Comparison of ENCODE assay signal across 7 cellular contexts in the genomic region with DNA sequence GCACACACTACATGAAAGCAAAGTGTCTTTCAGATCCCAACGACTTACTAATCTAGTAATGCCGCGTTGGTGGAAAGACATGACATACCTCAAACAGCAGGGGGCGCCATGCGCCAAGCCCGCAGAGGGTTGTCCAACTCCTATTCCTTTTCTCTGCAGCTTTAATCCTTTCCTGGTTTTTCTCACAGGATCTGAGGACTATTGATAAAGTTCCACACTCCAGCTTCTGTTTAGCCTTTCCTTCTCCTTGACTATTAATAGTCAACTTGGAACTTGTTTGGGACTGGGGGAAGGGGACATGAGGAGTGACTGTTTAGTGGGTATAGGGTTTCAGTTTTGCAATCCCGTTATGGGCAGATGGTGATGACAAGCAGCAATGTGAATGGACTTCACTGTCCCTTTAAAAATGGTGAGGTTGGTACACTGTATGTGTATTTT.
DNase-seq lines count a peak whose midpoint lies in the region; ATAC-seq and TF ChIP-seq lines count a peak whose summit lies in the region.

No MANE protein-coding gene starts in this region.

- DNase-seq in GM13977 (ENCODE audit: low spot score) (peak; percentile 78), NCI-H446 (lab: John Stamatoyannopoulos, UW) (peak; percentile 91 to 95)
- DNase-seq in activated CD4-positive, alpha-beta T cell treated with anti-CD3 and anti-CD28 coated beads for 36 hours, result peak; percentile 87
- DNase-seq in stimulated activated CD4-positive, alpha-beta T cell treated with anti-CD3 and anti-CD28 coated beads, TNF-alpha, amount 100 ng/mL, for 1 hour (ENCODE audit: low read depth in 3 of 3, low spot score in 1 of 3), result peak; percentile 26 to 71 (median 49)

- H3K27ac ChIP-seq in cingulate gyrus (ENCODE audit: low read depth, low read length), result peak overlapping the region; percentile 94
- peak overlapping the region; percentile 12 to 73 for H3K27ac ChIP-seq in liver (ENCODE audit: low read depth in 1 of 2, low read length in 2 of 2)

- H3K9ac ChIP-seq in liver (ENCODE audit: low read depth in 1 of 2, low read length in 2 of 2), result no peak overlapping the region

- no peak overlapping the region for H3K27ac Mint-ChIP-seq in activated CD4-positive, alpha-beta T cell treated with anti-CD3 and anti-CD28 coated beads for 36 hours

- intact Hi-C loops in activated CD4-positive, alpha-beta T cell treated with anti-CD3 and anti-CD28 coated beads for 36 hours (cut with DNase I, micrococcal nuclease), result loop anchor here (1.0 to 5.0 kb wide), 5 partner anchors 80 to 287 kb away; partner anchors contain the start of gene ANKH (in 2 of the 2)

- TF ChIP-seq CTCF in GM13977 (IDR thresholded peaks at IDR 0.05; ENCODE audit: extremely low read depth, insufficient read depth, missing control alignments), result peak; percentile 84
- TF ChIP-seq CTCF in liver (IDR thresholded peaks at IDR 0.05; ENCODE audit: low read depth, low read length, missing input control), result peak; percentile 96

- peaks cover 8 to 27% (median 18%) of the 10 kb centered on the region in 4 donors for H3K4me1 ChIP-seq in liver (ENCODE audit: control insufficient read depth in 4 of 4, insufficient read depth in 4 of 4, low read length in 3 of 4)

- WGBS in liver, result 4% methylated on average over 7 of the region's 7 CpGs

- no peak overlapping the region for H3K4me3 Mint-ChIP-seq in activated CD4-positive, alpha-beta T cell treated with anti-CD3 and anti-CD28 coated beads for 36 hours

- POLR2A ChIA-PET in activated CD4-positive, alpha-beta T cell treated with anti-CD3 and anti-CD28 coated beads for 36 hours (lab: Charles Lee), result no interaction called here

- ATAC-seq in HG03280 (IDR thresholded peaks at IDR 0.05; ENCODE audit: unreplicated experiment), result peak; percentile 49
- peak; percentile 51 for ATAC-seq in activated CD4-positive, alpha-beta T cell treated with anti-CD3 and anti-CD28 coated beads for 36 hours

- H3K36me3 ChIP-seq in liver (ENCODE audit: control insufficient read depth in 4 of 4, insufficient read depth in 3 of 4, low read depth in 1 of 4, low read length in 3 of 4), result peaks cover 0 to 7% (median 0%) of the 10 kb centered on the region in 4 donors

- peaks cover 2% of the 10 kb centered on the region for H3K9me3 Mint-ChIP-seq in activated CD4-positive, alpha-beta T cell treated with anti-CD3 and anti-CD28 coated beads for 36 hours (ENCODE audit: low read depth)

- H3K36me3 Mint-ChIP-seq in activated CD4-positive, alpha-beta T cell treated with anti-CD3 and anti-CD28 coated beads for 36 hours (ENCODE audit: low read depth), result peaks cover 33% of the 10 kb centered on the region

- in situ Hi-C loops in GM13977 (cut with MboI; ENCODE audit: low pct_unique_long_range_greater_than_20kb, low sequenced_read_pairs, unreplicated experiment), result loop anchor here (10.0 kb wide), 1 partner anchor 277 kb away; no protein-coding TSS in a partner anchor

- CTCF ChIA-PET in activated CD4-positive, alpha-beta T cell treated with anti-CD3 and anti-CD28 coated beads for 36 hours (lab: Charles Lee), result interaction anchor here (0.6 to 5.5 kb wide), 32 partner anchors 10 to 288 kb away, joined by 3 to 85 read pairs (median 5); no protein-coding TSS in a partner anchor

- no peaks in the 10 kb centered on the region for H3K27me3 ChIP-seq in liver (ENCODE audit: control insufficient read depth in 4 of 4, insufficient read depth in 4 of 4, low read length in 3 of 4)

- no peaks in the 10 kb centered on the region for H3K9me3 ChIP-seq in liver (ENCODE audit: control insufficient read depth in 4 of 4, low read length in 3 of 4)

- H3K4me3 ChIP-seq in liver (ENCODE audit: low read depth in 1 of 3, low read length in 3 of 3), result no peak overlapping the region

- peaks cover 15% of the 10 kb centered on the region for H3K4me1 Mint-ChIP-seq in activated CD4-positive, alpha-beta T cell treated with anti-CD3 and anti-CD28 coated beads for 36 hours

- TF ChIP-seq RAD21 in liver (IDR thresholded peaks at IDR 0.05), result peak; percentile 100

- H3K27me3 Mint-ChIP-seq in activated CD4-positive, alpha-beta T cell treated with anti-CD3 and anti-CD28 coated beads for 36 hours, result no peaks in the 10 kb centered on the region

TF ChIP-seq in liver, 16 proteins besides CTCF, POLR2A, EP300 and RAD21:
- TF ChIP-seq TAF1 (conservative IDR thresholded peaks at IDR 0.05) (no peak), JUND (IDR thresholded peaks at IDR 0.05) (peak in 1 of 2 donors; percentile 27), HNF4A (conservative IDR thresholded peaks at IDR 0.05) (peak; percentile 16 to 52), SP1 (IDR thresholded peaks at IDR 0.05) (peak; percentile 38), RXRA (IDR thresholded peaks at IDR 0.05) (peak; percentile 25 to 67)
